ENCODE assay signal across 7 cellular contexts in the genomic region with DNA sequence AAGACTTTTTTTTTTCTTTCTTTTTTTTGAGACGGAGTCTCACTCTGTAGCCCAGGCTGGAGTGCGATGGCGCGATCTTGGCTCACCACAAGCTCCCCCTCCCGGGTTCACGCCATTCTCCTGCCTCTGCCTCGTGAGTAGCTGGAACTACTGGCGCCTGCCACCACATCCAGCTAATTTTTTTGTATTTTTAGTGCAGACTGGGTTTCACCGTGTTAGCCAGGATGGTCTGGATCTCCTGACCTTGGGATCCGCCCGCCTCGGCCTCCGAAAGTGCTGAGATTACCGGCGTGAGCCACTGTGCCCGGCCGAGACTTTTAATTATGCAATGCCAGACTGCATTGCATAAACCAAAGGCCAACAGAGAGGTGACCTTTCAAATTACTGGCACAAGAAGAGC.
DNase-seq lines count a peak whose midpoint lies in the region; ATAC-seq and TF ChIP-seq lines count a peak whose summit lies in the region.
"Not testable (repeated sequence)": the region's sequence is repeated elsewhere in the genome, so short reads cannot be mapped to it uniquely, and the experiment has no call there.

No MANE protein-coding gene starts in this region.

- H3K4me1 ChIP-seq in adrenal gland (replicated peaks in 1 of 2); right lobe of liver; sigmoid colon: not testable (repeated sequence)

- not testable (repeated sequence) for H3K27me3 ChIP-seq in adrenal gland, right lobe of liver, sigmoid colon

- not testable (repeated sequence) for TF ChIP-seq POLR2A in adrenal gland (IDR thresholded peaks at IDR 0.05); right lobe of liver (IDR thresholded peaks at IDR 0.05); sigmoid colon (IDR thresholded peaks at IDR 0.05)

- 63 to 89% (median 76%) methylated on average over 15 to 17 of the region's 17 CpGs for WGBS in adrenal gland, 4 donors
- WGBS in right lobe of liver (ENCODE audit: insufficient coverage, low coverage, low lambda C conversion rate, missing lambda C conversion rate), result 12% methylated on average over 17 of the region's 17 CpGs
- WGBS in sigmoid colon, 2 donors, result 90% methylated on average over 17 of the region's 17 CpGs

- peak; percentile 31 for DNase-seq in CD1c-positive myeloid dendritic cell (ENCODE audit: extremely low spot score)
- DNase-seq in adrenal gland, result peak; percentile 14 to 58 (median 31)
- DNase-seq in fibroblast of villous mesenchyme (ENCODE audit: low read depth), result peak; percentile 21
- DNase-seq in left cardiac atrium, result peak; percentile 18
- peak; percentile 56 to 72 (median 68) for DNase-seq in right lobe of liver
- DNase-seq in mucosa of gallbladder (ENCODE audit: low spot score), result peak; percentile 9
- peak; percentile 58 for DNase-seq in sigmoid colon

- intact Hi-C loops in adrenal gland (cut with DNase I); left cardiac atrium (cut with DNase I); right lobe of liver (cut with DNase I); sigmoid colon (cut with DNase I): not testable (repeated sequence)

- TF ChIP-seq EP300 in sigmoid colon (IDR thresholded peaks at IDR 0.05), result not testable (repeated sequence)

- peak; percentile 49 to 55 for ATAC-seq in left cardiac atrium
- ATAC-seq in right lobe of liver, result peak; percentile 91 to 96 (median 92)

- not testable (repeated sequence) for H3K27ac ChIP-seq in adrenal gland, sigmoid colon
- peak overlapping the region in 2 of 3 donors; percentile 21 to 64 for H3K27ac ChIP-seq in right lobe of liver

- H3K36me3 ChIP-seq in adrenal gland (replicated peaks in 1 of 2); right lobe of liver; sigmoid colon: not testable (repeated sequence)

- H3K9me3 ChIP-seq in adrenal gland (replicated peaks in 1 of 3); right lobe of liver; sigmoid colon: not testable (repeated sequence)

- H3K4me3 ChIP-seq in adrenal gland; fibroblast of villous mesenchyme (ENCODE audit: low read depth, low read length); right lobe of liver; sigmoid colon: not testable (repeated sequence)

- not testable (repeated sequence) for TF ChIP-seq CTCF in adrenal gland (IDR thresholded peaks at IDR 0.05); fibroblast of villous mesenchyme (IDR thresholded peaks at IDR 0.05; ENCODE audit: insufficient read depth, low read depth, low read length); right lobe of liver (IDR thresholded peaks at IDR 0.05); sigmoid colon (IDR thresholded peaks at IDR 0.05)

Comparison
In these comparisons a context has a peak if more than half of its experiments do, and no peak if none do; other contexts are left out.
1. DNase-seq: peak in every context shown above with its lines; median percentile 68 in right lobe of liver; 58 in sigmoid colon; 31 in CD1c-positive myeloid dendritic cell; 31 in adrenal gland; 21 in fibroblast of villous mesenchyme; 18 in left cardiac atrium; 9 in mucosa of gallbladder.